In genomic region chr17:74466785-74467158, GRCh38 we compare ENCODE assay signal across 11 cellular contexts. TPM values are rescaled to one million over a fixed set of nuclear protein-coding genes. Genes with fewer than 3 reads are reported as not detected.
DNase-seq lines count a peak whose midpoint lies in the region; ATAC-seq, FAIRE-seq and TF ChIP-seq lines count a peak whose summit lies in the region.
"Had no signal": no experiment of that assay in that cellular context is flagged by ENCODE, and none has a peak within 500 bp of the region (broad histone marks: within the 10 kb centered on the region; RNA-seq: fewer than 3 reads in every experiment).

No MANE protein-coding gene starts in this region.

- H3K36me3 ChIP-seq in BLaER1 treated with 17β-estradiol and CSF1 and Interleukin-3, amounts not matched to agents 10 nM and 100 nM: peaks cover 0 to 21% (median 0%) of the 10 kb centered on the region in 11 experiments; a peak in 6 of 22 replicates
- H3K36me3 ChIP-seq in duodenal mucosa (ENCODE audit: control insufficient read depth in 1 of 2, insufficient read depth in 2 of 2, low read length in 2 of 2) (no peaks in the 10 kb centered on the region), SJCRH30 (no peaks in the 10 kb centered on the region)

- H3K4me3 Mint-ChIP-seq in naive thymus-derived CD8-positive, alpha-beta T cell: peak overlapping the region in 1 of 10 donors; percentile 56
- no peak overlapping the region for H3K4me3 Mint-ChIP-seq in activated T-helper 2 cell treated with anti-CD3 and anti-CD28 coated beads, Interferon-gamma antibody, Interleukin-2, Interleukin-4, amounts not matched to agents 10 μg/mL and 5 μg/mL and 100 μg/mL, durations not matched to agents 14 hours and 24 hours and 36 hours (ENCODE audit: low read depth)
- H3K4me3 Mint-ChIP-seq: activated T-helper 17 cell treated with anti-CD3 and anti-CD28 coated beads, Interleukin-2, amount 50 U/mL, for 72 hours; T-helper 17 cell had no signal

- no peaks in the 10 kb centered on the region for H3K9me3 Mint-ChIP-seq in naive thymus-derived CD8-positive, alpha-beta T cell
- no peaks in the 10 kb centered on the region for H3K9me3 Mint-ChIP-seq in activated T-helper 2 cell treated with anti-CD3 and anti-CD28 coated beads, Interferon-gamma antibody, Interleukin-2, Interleukin-4, amounts not matched to agents 10 μg/mL and 5 μg/mL and 100 μg/mL, durations not matched to agents 14 hours and 24 hours and 36 hours
- H3K9me3 Mint-ChIP-seq: activated T-helper 17 cell treated with anti-CD3 and anti-CD28 coated beads, Interleukin-2, amount 50 U/mL, for 72 hours had no signal

- peak overlapping the region in 10 of 11 experiments; percentile 19 to 79 (median 48); a peak in 13 of 22 replicates for H3K9ac ChIP-seq in BLaER1 treated with 17β-estradiol and CSF1 and Interleukin-3, amounts not matched to agents 10 nM and 100 nM
- peak overlapping the region; percentile 41 to 47 for H3K9ac ChIP-seq in duodenal mucosa (ENCODE audit: low read depth in 1 of 2, low read length in 2 of 2)

- POLR2A ChIA-PET in naive thymus-derived CD8-positive, alpha-beta T cell (lab: Charles Lee): interaction anchor here (0.6 kb wide), 1 partner anchor 826 kb away, joined by 3 read pairs; no protein-coding TSS in a partner anchor

- no peak for TF ChIP-seq POLR2A in H54 (IDR thresholded peaks at IDR 0.05; ENCODE audit: low read depth, low read length)

- H3K27ac Mint-ChIP-seq in naive thymus-derived CD8-positive, alpha-beta T cell: peak overlapping the region in 1 of 10 donors; percentile 48
- no peak overlapping the region for H3K27ac Mint-ChIP-seq in activated T-helper 2 cell treated with anti-CD3 and anti-CD28 coated beads, Interferon-gamma antibody, Interleukin-2, Interleukin-4, amounts not matched to agents 10 μg/mL and 5 μg/mL and 100 μg/mL, durations not matched to agents 14 hours and 24 hours and 36 hours
- H3K27ac Mint-ChIP-seq: activated T-helper 17 cell treated with anti-CD3 and anti-CD28 coated beads, Interleukin-2, amount 50 U/mL, for 72 hours; T-helper 17 cell had no signal

- H4K20me1 ChIP-seq in BLaER1 treated with 17β-estradiol and CSF1 and Interleukin-3, amounts not matched to agents 10 nM and 100 nM: peaks cover 0 to 34% (median 0%) of the 10 kb centered on the region in 11 experiments; a peak in 4 of 22 replicates

- H3K4me3 ChIP-seq in BLaER1 treated with 17β-estradiol and CSF1 and Interleukin-3, amounts not matched to agents 10 nM and 100 nM: peak overlapping the region in 9 of 10 experiments; percentile 27 to 70 (median 60); a peak in 16 of 20 replicates
- H3K4me3 ChIP-seq in duodenal mucosa (ENCODE audit: low read depth in 1 of 2, low read length in 2 of 2) (peak overlapping the region; percentile 42 to 60), SJCRH30 (no peak overlapping the region)

- peak overlapping the region; percentile 68 to 99 (median 87) for H3K4me2 ChIP-seq in BLaER1 treated with 17β-estradiol and CSF1 and Interleukin-3, amounts not matched to agents 10 nM and 100 nM

- peaks cover 0 to 48% (median 32%) of the 10 kb centered on the region in 11 experiments; a peak in 15 of 22 replicates for H3K27me3 ChIP-seq in BLaER1 treated with 17β-estradiol and CSF1 and Interleukin-3, amounts not matched to agents 10 nM and 100 nM
- H3K27me3 ChIP-seq in duodenal mucosa (ENCODE audit: control insufficient read depth in 1 of 2, insufficient read depth in 2 of 2, low read length in 2 of 2): peaks cover 5% of the 10 kb centered on the region in 2 donors
- peaks cover 8% of the 10 kb centered on the region; the same call in 1 of the 2 replicates for H3K27me3 ChIP-seq in SJCRH30

- DNase-seq in naive thymus-derived CD8-positive, alpha-beta T cell: peak in 4 of 10 donors; percentile 21 to 46 (median 40)
- DNase-seq in activated T-helper 2 cell treated with anti-CD3 and anti-CD28 coated beads, Interferon-gamma antibody, Interleukin-2, Interleukin-4, amounts not matched to agents 10 μg/mL and 5 μg/mL and 100 μg/mL, durations not matched to agents 14 hours and 24 hours and 36 hours (ENCODE audit: low spot score): no peak
- DNase-seq in left colon (no peak), H54 (ENCODE audit: insufficient read length, low spot score) (no peak), SJCRH30 (no peak)
- DNase-seq: CD4-positive, CD25-positive, alpha-beta regulatory T cell; T-helper 17 cell had no signal

- no peaks in the 10 kb centered on the region for H3K9me3 ChIP-seq in BLaER1 treated with 17β-estradiol and CSF1 and Interleukin-3, amounts not matched to agents 10 nM and 100 nM (replicated peaks in 1 of 11)
- H3K9me3 ChIP-seq in duodenal mucosa (ENCODE audit: control insufficient read depth in 1 of 2, low read length in 2 of 2) (no peaks in the 10 kb centered on the region), SJCRH30 (replicated peaks) (no peaks in the 10 kb centered on the region)

- H3K27me3 Mint-ChIP-seq in naive thymus-derived CD8-positive, alpha-beta T cell: no peaks in the 10 kb centered on the region
- H3K27me3 Mint-ChIP-seq in activated T-helper 2 cell treated with anti-CD3 and anti-CD28 coated beads, Interferon-gamma antibody, Interleukin-2, Interleukin-4, amounts not matched to agents 10 μg/mL and 5 μg/mL and 100 μg/mL, durations not matched to agents 14 hours and 24 hours and 36 hours (ENCODE audit: low read depth): no peaks in the 10 kb centered on the region
- H3K27me3 Mint-ChIP-seq: activated T-helper 17 cell treated with anti-CD3 and anti-CD28 coated beads, Interleukin-2, amount 50 U/mL, for 72 hours; T-helper 17 cell had no signal

- H3K4me1 Mint-ChIP-seq in naive thymus-derived CD8-positive, alpha-beta T cell: peaks cover 25 to 37% (median 30%) of the 10 kb centered on the region in 4 donors
- peaks cover 41% of the 10 kb centered on the region for H3K4me1 Mint-ChIP-seq in activated T-helper 2 cell treated with anti-CD3 and anti-CD28 coated beads, Interferon-gamma antibody, Interleukin-2, Interleukin-4, amounts not matched to agents 10 μg/mL and 5 μg/mL and 100 μg/mL, durations not matched to agents 14 hours and 24 hours and 36 hours (ENCODE audit: low read depth)

- ATAC-seq in HG02678 (IDR thresholded peaks at IDR 0.05; ENCODE audit: unreplicated experiment) (peak; percentile 2), left colon (no peak)
- ATAC-seq in naive thymus-derived CD8-positive, alpha-beta T cell: peak; percentile 42 to 56
- ATAC-seq: T-helper 17 cell had no signal

- FAIRE-seq in H54 (lab: Jason Lieb, UNC): no peak

- intact Hi-C loops in activated T-helper 2 cell treated with anti-CD3 and anti-CD28 coated beads, Interferon-gamma antibody, Interleukin-2, Interleukin-4, amounts not matched to agents 10 μg/mL and 5 μg/mL and 100 μg/mL, durations not matched to agents 14 hours and 24 hours and 36 hours (cut with micrococcal nuclease): loop anchor here (1.0 kb wide), 1 partner anchor 13 kb away; no protein-coding TSS in a partner anchor
- intact Hi-C loops in left colon (cut with DNase I, micrococcal nuclease): no loop called here

- peaks cover 50 to 89% (median 63%) of the 10 kb centered on the region in 10 experiments for H3K4me1 ChIP-seq in BLaER1 treated with 17β-estradiol and CSF1 and Interleukin-3, amounts not matched to agents 10 nM and 100 nM
- peaks cover 11 to 28% of the 10 kb centered on the region in 2 donors for H3K4me1 ChIP-seq in duodenal mucosa (ENCODE audit: control insufficient read depth in 1 of 2, insufficient read depth in 2 of 2, low read length in 2 of 2)
- H3K4me1 ChIP-seq in SJCRH30: no peaks in the 10 kb centered on the region

- peak overlapping the region in 8 of 11 experiments; percentile 27 to 86 (median 66); a peak in 11 of 22 replicates for H3K27ac ChIP-seq in BLaER1 treated with 17β-estradiol and CSF1 and Interleukin-3, amounts not matched to agents 10 nM and 100 nM
- H3K27ac ChIP-seq in duodenal mucosa (ENCODE audit: low read depth, low read length) (peak overlapping the region; percentile 52), SJCRH30 (no peak overlapping the region)

- H3K36me3 Mint-ChIP-seq in naive thymus-derived CD8-positive, alpha-beta T cell: peaks cover 0 to 2% (median 0%) of the 10 kb centered on the region in 3 donors
- peaks cover 16% of the 10 kb centered on the region for H3K36me3 Mint-ChIP-seq in activated T-helper 2 cell treated with anti-CD3 and anti-CD28 coated beads, Interferon-gamma antibody, Interleukin-2, Interleukin-4, amounts not matched to agents 10 μg/mL and 5 μg/mL and 100 μg/mL, durations not matched to agents 14 hours and 24 hours and 36 hours (ENCODE audit: low read depth)
- H3K36me3 Mint-ChIP-seq: CD4-positive, CD25-positive, alpha-beta regulatory T cell had no signal

RNA-seq across cellular contexts. Expression of gene CD300A, which starts 0.3 kb away (rescaled TPM):
- 1 to 10 TPM; 5.9 to 6.3 TPM for total RNA-seq in naive thymus-derived CD8-positive, alpha-beta T cell
- polyA plus RNA-seq in naive thymus-derived CD8-positive, alpha-beta T cell: 10 to 100 TPM; 10.0 to 37.6 (median 14.1) TPM
- 16.6 and 16.7 TPM in 2 replicates for total RNA-seq in activated T-helper 2 cell treated with anti-CD3 and anti-CD28 coated beads, Interferon-gamma antibody, Interleukin-2, Interleukin-4, amounts not matched to agents 10 μg/mL and 5 μg/mL and 100 μg/mL, durations not matched to agents 14 hours and 24 hours and 36 hours
- total RNA-seq in left colon: 1 to 10 TPM; 1.8 to 7.9 TPM
- total RNA-seq in SJCRH30 (2014; rRNA removed; shearing (Covaris generic)): not detected in 2 replicates

RNA-seq across cellular contexts. Expression of gene GPRC5C, which starts 34.9 kb away (rescaled TPM):
- not detected for total RNA-seq in naive thymus-derived CD8-positive, alpha-beta T cell
- polyA plus RNA-seq in naive thymus-derived CD8-positive, alpha-beta T cell: under 1 TPM in 1 of 3 donors, not detected in 2; 0.09 TPM
- 0.44 and 0.89 TPM in 2 replicates for total RNA-seq in activated T-helper 2 cell treated with anti-CD3 and anti-CD28 coated beads, Interferon-gamma antibody, Interleukin-2, Interleukin-4, amounts not matched to agents 10 μg/mL and 5 μg/mL and 100 μg/mL, durations not matched to agents 14 hours and 24 hours and 36 hours
- total RNA-seq in left colon: 100 to 1,000 TPM; 155 to 161 TPM
- total RNA-seq in SJCRH30 (2014; rRNA removed; shearing (Covaris generic)): not detected in 2 replicates
- total RNA-seq: CD4-positive, CD25-positive, alpha-beta regulatory T cell had no signal
- polyA plus RNA-seq: CD4-positive, CD25-positive, alpha-beta regulatory T cell had no signal

Comparison
In these comparisons a context has a peak if more than half of its experiments do, and no peak if none do; other contexts are left out.
1. RNA of gene GPRC5C, which starts 34.9 kb away (total RNA-seq): 155 to 161 TPM in left colon; 0.44 to 0.89 TPM in activated T-helper 2 cell treated with anti-CD3 and anti-CD28 coated beads, Interferon-gamma antibody, Interleukin-2, Interleukin-4, amounts not matched to agents 10 μg/mL and 5 μg/mL and 100 μg/mL, durations not matched to agents 14 hours and 24 hours and 36 hours, not detected in SJCRH30 and not detected in naive thymus-derived CD8-positive, alpha-beta T cell; every median in the first group is over 10 times any median in the second.